ENCODE assay signal across 8 cellular contexts in genomic region chr10:109773818-109774440, GRCh38.
A peak's percentile ranks its signal among the peaks of the same experiment; 100 is the strongest.
DNase-seq lines count a peak whose midpoint lies in the region; ATAC-seq and TF ChIP-seq lines count a peak whose summit lies in the region.

No MANE protein-coding gene starts in this region.

- no TSS peak for BruUV-seq in PC-3 (replicated peaks; lab: Mats Ljungman, UMichigan)

- no peak overlapping the region for H3K4me2 ChIP-seq in PC-3 (ENCODE audit: low read length)

- no peaks in the 10 kb centered on the region for H3F3A ChIP-seq in PC-3 (ENCODE audit: low read length, unreplicated experiment)

- POLR2A ChIA-PET in PC-3 (lab: Charles Lee; ENCODE audit: unreplicated experiment), result interaction anchor here (0.7 kb wide), 1 partner anchor 321 kb away, joined by 3 read pairs; no protein-coding TSS in a partner anchor

- H3K9me3 ChIP-seq in PC-3 (ENCODE audit: low read length), result no peaks in the 10 kb centered on the region
- H3K9me3 ChIP-seq in thoracic aorta, result no peaks in the 10 kb centered on the region
- peaks cover 1% of the 10 kb centered on the region for H3K9me3 ChIP-seq in aorta (ENCODE audit: control insufficient read depth, low read length)

- H4K20me1 ChIP-seq in PC-3 (ENCODE audit: low read length), result no peaks in the 10 kb centered on the region

- in situ Hi-C loops in Caki2 (cut with HindIII; ENCODE audit: low pct_unique_long_range_greater_than_20kb, low sequenced_read_pairs), result no loop called here

- ATAC-seq in PC-3 (peak; percentile 45), thoracic aorta (ENCODE audit: insufficient number of reproducible peaks, low FRiP score, low read depth) (no peak), aorta (ENCODE audit: low FRiP score) (no peak), GM21825 (IDR thresholded peaks at IDR 0.05; ENCODE audit: unreplicated experiment) (no peak)

- no peak overlapping the region for H3K27ac ChIP-seq in PC-3 (ENCODE audit: low read length)
- H3K27ac ChIP-seq in thoracic aorta, result no peak overlapping the region
- H3K27ac ChIP-seq in aorta (ENCODE audit: low read depth in 1 of 2, low read length in 2 of 2), result no peak overlapping the region

- H3K9ac ChIP-seq in PC-3 (ENCODE audit: low read length), result no peak overlapping the region

- 35 to 37% methylated on average over 3 of the region's 3 CpGs for WGBS in aorta, 2 donors

- H3K4me3 ChIP-seq in H7 (ENCODE audit: insufficient read depth, low read depth, low read length) (no peak overlapping the region), PC-3 (ENCODE audit: low read length) (no peak overlapping the region), thoracic aorta (no peak overlapping the region), aorta (ENCODE audit: low read length in 2 of 2) (no peak overlapping the region)

- H2AFZ ChIP-seq in PC-3 (ENCODE audit: low read length), result no peak overlapping the region

- DNase-seq in Caki2 (ENCODE audit: low read depth) (peak; percentile 20), H7 (peak; percentile 20), PC-3 (peak; percentile 61), fibroblast of the conjunctiva (ENCODE audit: low read depth) (peak; percentile 28), thoracic aorta (ENCODE audit: low spot score) (no peak), aorta (no peak), epidermal melanocyte (ENCODE audit: insufficient read length, low spot score) (no peak)

- no peaks in the 10 kb centered on the region for H3K79me2 ChIP-seq in PC-3 (ENCODE audit: low read length)

- TF ChIP-seq CTCF in PC-3 (conservative IDR thresholded peaks at IDR 0.05; ENCODE audit: low read depth, low read length) (peak; percentile 72), thoracic aorta (IDR thresholded peaks at IDR 0.05) (peak; percentile 28)

- H3K4me1 ChIP-seq in PC-3 (ENCODE audit: insufficient read depth, low read length), result 0 out of 2 replicates have a peak, but pooled peaks cover 3% of the 10 kb centered on the region
- H3K4me1 ChIP-seq in thoracic aorta (ENCODE audit: control insufficient read depth in 1 of 2, low read depth in 2 of 2), result peaks cover 0 to 21% of the 10 kb centered on the region in 2 donors
- no peaks in the 10 kb centered on the region for H3K4me1 ChIP-seq in aorta (ENCODE audit: control insufficient read depth in 1 of 2, insufficient read depth in 2 of 2, low read length in 2 of 2)

- CTCF ChIA-PET in PC-3 (lab: Charles Lee), result interaction anchor here (0.7 to 1.3 kb wide), 2 partner anchors 97 to 326 kb away, joined by 3 to 4 read pairs; no protein-coding TSS in a partner anchor

- no peaks in the 10 kb centered on the region for H3K36me3 ChIP-seq in H7 (replicated peaks; ENCODE audit: control insufficient read depth, insufficient read depth, low read length)
- no peaks in the 10 kb centered on the region for H3K36me3 ChIP-seq in PC-3 (ENCODE audit: low read depth, low read length)
- no peaks in the 10 kb centered on the region for H3K36me3 ChIP-seq in thoracic aorta
- H3K36me3 ChIP-seq in aorta (ENCODE audit: control insufficient read depth in 1 of 2, insufficient read depth in 2 of 2, low read length in 1 of 2), result no peaks in the 10 kb centered on the region

- intact Hi-C loops in PC-3 (cut with micrococcal nuclease), result loop anchor here (5.0 kb wide), 2 partner anchors 322 to 342 kb away; no protein-coding TSS in a partner anchor
- intact Hi-C loops in aorta (cut with DNase I), result loop anchor here in 1 of 2 donors (5.0 kb wide), 1 partner anchor 362 kb away; no protein-coding TSS in a partner anchor

- no peaks in the 10 kb centered on the region for H3K27me3 ChIP-seq in H7 (ENCODE audit: control insufficient read depth, insufficient read depth, low read length)
- H3K27me3 ChIP-seq in PC-3 (ENCODE audit: low read length), result no peaks in the 10 kb centered on the region
- no peaks in the 10 kb centered on the region for H3K27me3 ChIP-seq in thoracic aorta (replicated peaks; ENCODE audit: insufficient read depth)
- no peaks in the 10 kb centered on the region for H3K27me3 ChIP-seq in aorta (ENCODE audit: control insufficient read depth in 1 of 2, insufficient read depth in 2 of 2, low read length in 1 of 2)

- H3K9me2 ChIP-seq in PC-3 (replicated peaks; ENCODE audit: low read length), result no peaks in the 10 kb centered on the region

Comparison
In these comparisons a context has a peak if more than half of its experiments do, and no peak if none do; other contexts are left out.
1. DNase-seq: peak in Caki2 (single experiment), H7 (single experiment), PC-3 (single experiment) and fibroblast of the conjunctiva (single experiment); none in thoracic aorta (single experiment), aorta (0 of 2) and epidermal melanocyte (single experiment).